In genomic region chr2:86466306-86466705, GRCh38 we compare ENCODE assay signal across 17 cellular contexts. TPM values are rescaled to one million over a fixed set of nuclear protein-coding genes. Genes with fewer than 3 reads are reported as not detected.
A peak's percentile ranks its signal among the peaks of the same experiment; 100 is the strongest.
DNase-seq lines count a peak whose midpoint lies in the region; ATAC-seq and TF ChIP-seq lines count a peak whose summit lies in the region.
"Had no signal": no experiment of that assay in that cellular context is flagged by ENCODE, and none has a peak within 500 bp of the region (broad histone marks: within the 10 kb centered on the region; RNA-seq: fewer than 3 reads in every experiment).

No MANE protein-coding gene starts in this region.

- no peak overlapping the region for H3K4me3 Mint-ChIP-seq in activated naive CD4-positive, alpha-beta T cell treated with anti-CD3 and anti-CD28 coated beads, Interleukin-2, amount 10 ng/mL, durations not matched to agents 7 days and 5 days
- H3K4me3 Mint-ChIP-seq in CD4-positive, alpha-beta memory T cell = no peak overlapping the region
- H3K4me3 Mint-ChIP-seq in naive thymus-derived CD8-positive, alpha-beta T cell = no peak overlapping the region

- H3K9me3 Mint-ChIP-seq in activated naive CD4-positive, alpha-beta T cell treated with anti-CD3 and anti-CD28 coated beads, Interleukin-2, amount 10 ng/mL, durations not matched to agents 7 days and 5 days = no peaks in the 10 kb centered on the region
- no peaks in the 10 kb centered on the region for H3K9me3 Mint-ChIP-seq in CD4-positive, alpha-beta memory T cell
- no peaks in the 10 kb centered on the region for H3K9me3 Mint-ChIP-seq in naive thymus-derived CD8-positive, alpha-beta T cell

- no peak overlapping the region for H3K27ac ChIP-seq in CD4-positive, alpha-beta memory T cell (ENCODE audit: low read depth, low read length)
- peak overlapping the region; percentile 44 for H3K27ac ChIP-seq in VCaP
- H3K27ac ChIP-seq: KMS-11, PC-9 had no signal

- ATAC-seq in naive thymus-derived CD8-positive, alpha-beta T cell = no peak
- no peak for ATAC-seq in sciatic nerve

- no peaks in the 10 kb centered on the region for H3K9me3 ChIP-seq in CD4-positive, alpha-beta memory T cell (ENCODE audit: control insufficient read depth in 1 of 2, low read length in 2 of 2)
- H3K9me3 ChIP-seq: MG63 had no signal

- intact Hi-C loops in CD4-positive, alpha-beta memory T cell (cut with micrococcal nuclease) = no loop called here
- intact Hi-C loops in sciatic nerve (cut with DNase I) = no loop called here

- POLR2A ChIA-PET in CD4-positive, alpha-beta memory T cell (lab: Charles Lee; ENCODE audit: partially characterized antibody) = interaction anchor here (6.3 kb wide), 1 partner anchor 24 kb away, joined by 62 read pairs; the partner anchor contains the start of gene KDM3A
- POLR2A ChIA-PET in naive thymus-derived CD8-positive, alpha-beta T cell (lab: Charles Lee) = interaction anchor here (1.7 kb wide), 1 partner anchor 25 kb away, joined by 6 read pairs; the partner anchor contains the start of gene KDM3A

- peak overlapping the region; percentile 39 for H3K27ac Mint-ChIP-seq in activated naive CD4-positive, alpha-beta T cell treated with anti-CD3 and anti-CD28 coated beads, Interleukin-2, amount 10 ng/mL, durations not matched to agents 7 days and 5 days
- H3K27ac Mint-ChIP-seq in CD4-positive, alpha-beta memory T cell = peak overlapping the region in 6 of 7 donors; percentile 10 to 57 (median 46)
- peak overlapping the region in 6 of 10 donors; percentile 13 to 69 (median 24) for H3K27ac Mint-ChIP-seq in naive thymus-derived CD8-positive, alpha-beta T cell

- peaks cover 82% of the 10 kb centered on the region for H3K36me3 Mint-ChIP-seq in activated naive CD4-positive, alpha-beta T cell treated with anti-CD3 and anti-CD28 coated beads, Interleukin-2, amount 10 ng/mL, durations not matched to agents 7 days and 5 days
- peaks cover 53 to 86% of the 10 kb centered on the region in 2 donors for H3K36me3 Mint-ChIP-seq in CD4-positive, alpha-beta memory T cell
- H3K36me3 Mint-ChIP-seq in naive thymus-derived CD8-positive, alpha-beta T cell = peaks cover 17 to 96% (median 43%) of the 10 kb centered on the region in 3 donors

- no peak for TF ChIP-seq CTCF in VCaP (conservative IDR thresholded peaks at IDR 0.05)

- no peak for DNase-seq in activated naive CD4-positive, alpha-beta T cell treated with anti-CD3 and anti-CD28 coated beads, Interleukin-2, amount 10 ng/mL, durations not matched to agents 7 days and 5 days
- DNase-seq in activated naive CD4-positive, alpha-beta T cell treated with anti-CD3 and anti-CD28 coated beads, Interleukin-2, amount 50 U/mL, for 16 hours = no peak
- no peak for DNase-seq in CD4-positive, alpha-beta memory T cell
- no peak for DNase-seq in naive thymus-derived CD8-positive, alpha-beta T cell
- no peak for DNase-seq in sciatic nerve (ENCODE audit: low spot score)
- no peak for DNase-seq in cerebellar cortex (ENCODE audit: low spot score)
- DNase-seq: ACHN, AML-193, DMS79, MG63, NCI-H1092, NCI-H2107, NCI-H2227 treated with DMSO at 0.1 percent for 48 hours, NCI-H524, PC-9 had no signal

- no peaks in the 10 kb centered on the region for H3K27me3 Mint-ChIP-seq in activated naive CD4-positive, alpha-beta T cell treated with anti-CD3 and anti-CD28 coated beads, Interleukin-2, amount 10 ng/mL, durations not matched to agents 7 days and 5 days
- H3K27me3 Mint-ChIP-seq in CD4-positive, alpha-beta memory T cell = no peaks in the 10 kb centered on the region
- H3K27me3 Mint-ChIP-seq in naive thymus-derived CD8-positive, alpha-beta T cell = no peaks in the 10 kb centered on the region

- H3K27me3 ChIP-seq in CD4-positive, alpha-beta memory T cell (ENCODE audit: insufficient read depth, low read length) = no peaks in the 10 kb centered on the region
- H3K27me3 ChIP-seq: MG63 had no signal

- H3K36me3 ChIP-seq in CD4-positive, alpha-beta memory T cell (ENCODE audit: insufficient read depth, low read length) = peaks cover 48% of the 10 kb centered on the region

- H3K4me1 Mint-ChIP-seq in activated naive CD4-positive, alpha-beta T cell treated with anti-CD3 and anti-CD28 coated beads, Interleukin-2, amount 10 ng/mL, durations not matched to agents 7 days and 5 days = peaks cover 48% of the 10 kb centered on the region
- H3K4me1 Mint-ChIP-seq in CD4-positive, alpha-beta memory T cell = peaks cover 38 to 63% (median 52%) of the 10 kb centered on the region in 4 donors
- peaks cover 30 to 61% (median 44%) of the 10 kb centered on the region in 4 donors for H3K4me1 Mint-ChIP-seq in naive thymus-derived CD8-positive, alpha-beta T cell

- CTCF ChIA-PET in activated naive CD4-positive, alpha-beta T cell treated with anti-CD3 and anti-CD28 coated beads, Interleukin-2, amount 10 ng/mL, durations not matched to agents 7 days and 5 days (lab: Charles Lee) = interaction anchor here (0.8 to 2.3 kb wide), 2 partner anchors 23 to 26 kb away, joined by 3 to 8 read pairs; no protein-coding TSS in a partner anchor
- CTCF ChIA-PET in CD4-positive, alpha-beta memory T cell (lab: Charles Lee; ENCODE audit: partially characterized antibody) = interaction anchor here (1.9 to 3.4 kb wide), 2 partner anchors 99 to 245 kb away, joined by 5 to 17 read pairs; no protein-coding TSS in a partner anchor

- peaks cover 48% of the 10 kb centered on the region for H3K4me1 ChIP-seq in CD4-positive, alpha-beta memory T cell (ENCODE audit: insufficient read depth, low read length)

- H3K4me3 ChIP-seq in CD4-positive, alpha-beta memory T cell (ENCODE audit: low read length in 2 of 2) = no peak overlapping the region
- H3K4me3 ChIP-seq: MG63, PC-9 had no signal

RNA-seq across cellular contexts. Expression of gene KDM3A, which starts 25.1 kb away (rescaled TPM):
- 100 to 1,000 TPM; 158 to 164 TPM for total RNA-seq in CD4-positive, alpha-beta memory T cell
- 10 to 100 TPM; 17.2 to 40.1 TPM for polyA plus RNA-seq in CD4-positive, alpha-beta memory T cell
- total RNA-seq in naive thymus-derived CD8-positive, alpha-beta T cell = 100 to 1,000 TPM; 187 to 194 TPM
- polyA plus RNA-seq in naive thymus-derived CD8-positive, alpha-beta T cell = 10 to 100 TPM; 12.6 to 30.4 (median 17.5) TPM
- total RNA-seq in sciatic nerve = 70.1 TPM
